ENCODE assay signal across 21 cellular contexts in the genomic region with DNA sequence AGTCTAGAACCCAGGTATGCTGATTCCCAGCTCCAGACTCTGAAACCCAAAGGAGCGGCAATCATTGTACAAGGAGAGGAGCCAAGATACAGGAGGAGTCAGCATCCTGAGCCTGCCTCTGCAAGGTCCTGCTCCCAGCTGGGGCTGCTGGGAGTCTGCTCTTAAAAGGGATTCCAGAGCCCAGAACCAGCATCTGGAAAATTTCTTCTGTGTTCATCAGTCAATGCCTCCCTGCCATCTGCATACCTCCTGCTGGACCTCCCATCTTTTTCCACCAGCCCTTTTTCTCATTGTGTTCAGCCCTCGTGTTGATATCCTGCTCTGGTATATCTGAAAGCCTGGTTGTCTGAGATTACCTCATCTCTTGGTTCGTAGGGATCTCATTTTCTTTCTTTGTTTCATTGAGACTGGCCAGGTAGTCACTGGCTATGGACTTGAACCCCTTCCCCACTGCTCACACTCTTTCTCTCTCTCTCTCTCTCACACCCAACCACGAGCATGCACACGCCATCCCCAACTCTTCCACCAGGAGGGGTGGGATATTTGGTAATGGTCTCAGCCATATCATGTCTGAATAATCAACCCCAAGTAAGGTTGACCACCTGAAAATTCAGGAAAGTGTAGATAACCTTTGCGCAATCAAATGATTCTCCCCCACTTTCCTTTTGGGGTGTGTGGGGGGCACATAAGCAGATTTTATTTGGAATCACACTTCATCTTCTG.
DNase-seq lines count a peak whose midpoint lies in the region; ATAC-seq and TF ChIP-seq lines count a peak whose summit lies in the region.
"Had no signal": no experiment of that assay in that cellular context is flagged by ENCODE, and none has a peak within 500 bp of the region (broad histone marks: within the 10 kb centered on the region; RNA-seq: fewer than 3 reads in every experiment).

No MANE protein-coding gene starts in this region.

- intact Hi-C loops in A673 (cut with micrococcal nuclease; ENCODE audit: unreplicated experiment), result no loop called here

- H2AK5ac ChIP-seq in H9 (ENCODE audit: insufficient read length, low read length), result no peak overlapping the region

- H3K79me2 ChIP-seq in H9 (ENCODE audit: insufficient read depth, low read length), result no peaks in the 10 kb centered on the region

- H3K18ac ChIP-seq in H9 (ENCODE audit: insufficient read length, low read depth, low read length), result no peak overlapping the region

- H3K27me3 ChIP-seq in A673 (replicated peaks; ENCODE audit: insufficient read depth, low read depth, low read length, poor library complexity) (peaks cover 10% of the 10 kb centered on the region), H9 (ENCODE audit: insufficient read depth, low read length) (no peaks in the 10 kb centered on the region)
- H3K27me3 ChIP-seq: ascending aorta, gastroesophageal sphincter, spleen, vagina had no signal

- H3K4me3 ChIP-seq in A673 (ENCODE audit: low read depth, low read length, poor library complexity, severe bottlenecking), result no peak overlapping the region
- H3K4me3 ChIP-seq: ascending aorta, coronary artery, gastroesophageal sphincter, left ventricle myocardium inferior, mucosa of descending colon, spleen, vagina had no signal

- H3K23me2 ChIP-seq in H9 (ENCODE audit: insufficient read length, low read depth, low read length, poor library complexity, severe bottlenecking), result no peaks in the 10 kb centered on the region

- no TSS peak for BruUV-seq in A673 (replicated peaks; lab: Mats Ljungman, UMichigan)

- H3K4me3 Mint-ChIP-seq in H9, result no peak overlapping the region
- no peak overlapping the region for H3K4me3 Mint-ChIP-seq in chondrocyte (ENCODE audit: unreplicated experiment)
- H3K4me3 Mint-ChIP-seq: CD8-positive, alpha-beta T cell had no signal

- peaks cover 3 to 8% of the 10 kb centered on the region in 2 experiments; a peak in 3 of 4 replicates for H3K4me1 Mint-ChIP-seq in H9
- peaks cover 12% of the 10 kb centered on the region for H3K4me1 Mint-ChIP-seq in chondrocyte (ENCODE audit: low read depth)

- no peak overlapping the region for H3T11ph ChIP-seq in H9 (ENCODE audit: low read length)

- peaks cover 15% of the 10 kb centered on the region for H3K27me3 Mint-ChIP-seq in H9 (ENCODE audit: low read depth)
- peaks cover 5% of the 10 kb centered on the region for H3K27me3 Mint-ChIP-seq in chondrocyte (ENCODE audit: low read depth)

- H3K27ac Mint-ChIP-seq in H9 (peak overlapping the region in 1 of 3 experiments; percentile 24; a peak in 1 of 7 replicates), chondrocyte (ENCODE audit: unreplicated experiment) (no peak overlapping the region)
- H3K27ac Mint-ChIP-seq: CD8-positive, alpha-beta T cell had no signal

- H3K36me3 Mint-ChIP-seq in H9 (ENCODE audit: insufficient read depth in 1 of 3, low read depth in 3 of 3) (peaks cover 4 to 12% (median 10%) of the 10 kb centered on the region in 3 experiments; a peak in 5 of 7 replicates), chondrocyte (ENCODE audit: low read depth) (peaks cover 6% of the 10 kb centered on the region)
- H3K36me3 Mint-ChIP-seq: CD8-positive, alpha-beta T cell had no signal

- H4K91ac ChIP-seq in H9 (ENCODE audit: insufficient read length, low read depth, low read length), result no peak overlapping the region

- no CpG with 5 or more reads among the region's 6 CpGs for WGBS in H9 (ENCODE audit: extremely low coverage, insufficient read length, low lambda C conversion rate)

- DNase-seq in A673 (ENCODE audit: low spot score) (no peak), H9 (no peak), chondrocyte (ENCODE audit: low spot score) (no peak), islet precursor cell (peak; percentile 65), H4 (ENCODE audit: low spot score) (no peak), cerebellum (ENCODE audit: low spot score) (no peak), RWPE1 (ENCODE audit: low spot score) (no peak)
- DNase-seq: activated naive CD4-positive, alpha-beta T cell treated with anti-CD3 and anti-CD28 coated beads, Interleukin-2, amount 50 U/mL, for 16 hours; activated T-cell treated with anti-CD3 and anti-CD28 coated beads, Interleukin-2, amount 50 U/mL, for 48 hours; CD8-positive, alpha-beta T cell; left ventricle myocardium inferior; mucosa of descending colon; NCI-H1417 treated with DMSO at 0.1 percent for 48 hours; PC-3; spleen had no signal

- H2BK12ac ChIP-seq in H9 (ENCODE audit: insufficient read length, low read depth, low read length), result no peak overlapping the region

- H3K9me3 Mint-ChIP-seq in H9 (peaks cover 11 to 13% of the 10 kb centered on the region in 2 experiments), chondrocyte (ENCODE audit: low read depth) (peaks cover 7% of the 10 kb centered on the region)

- no peak overlapping the region for H2AFZ ChIP-seq in H9 (ENCODE audit: low read length)

- H3K4me2 ChIP-seq in H9 (ENCODE audit: insufficient read depth, insufficient read length, low read length), result no peak overlapping the region

- no peak for ATAC-seq in HG03196 (IDR thresholded peaks at IDR 0.05; ENCODE audit: unreplicated experiment)
- ATAC-seq: activated CD4-positive, CD25-positive, alpha-beta regulatory T cell treated with anti-CD3 and anti-CD28 coated beads, Interleukin-2, amount 50 U/mL, for 24 hours; CD8-positive, alpha-beta T cell; gastroesophageal sphincter; mucosa of descending colon; PC-3 had no signal

- POLR2A ChIA-PET in A673 (lab: Charles Lee; ENCODE audit: low non-redundant PET), result no interaction called here
- POLR2A ChIA-PET in RWPE1 (lab: Yijun Ruan, JAX; ENCODE audit: low non-redundant PET), result no interaction called here

- no peak overlapping the region for H3K9ac ChIP-seq in H9 (ENCODE audit: extremely low read depth, insufficient read length, low read length)

- no peak overlapping the region for H2BK15ac ChIP-seq in H9 (ENCODE audit: low read depth, low read length)

- no peak overlapping the region for H3K14ac ChIP-seq in H9 (ENCODE audit: insufficient read depth, low read length)

- no peak overlapping the region for H2BK5ac ChIP-seq in H9 (ENCODE audit: insufficient read length, low read length)

- CTCF ChIA-PET in A673 (lab: Charles Lee) (no interaction called here), RWPE1 (lab: Yijun Ruan, JAX) (no interaction called here)

- H3K27ac ChIP-seq in A673 (ENCODE audit: low read depth, low read length, poor library complexity, severe bottlenecking) (no peak overlapping the region), H9 (ENCODE audit: insufficient read length, low read depth, low read length) (no peak overlapping the region), RWPE1 (no peak overlapping the region)
- H3K27ac ChIP-seq: ascending aorta, coronary artery, gastroesophageal sphincter, left ventricle myocardium inferior, spleen, vagina had no signal

- H3K79me1 ChIP-seq in H9 (ENCODE audit: insufficient read depth, low read depth, low read length, poor library complexity, severe bottlenecking), result no peaks in the 10 kb centered on the region

- TF ChIP-seq CTCF in A673 (conservative IDR thresholded peaks at IDR 0.05; ENCODE audit: low read depth, low read length), result 0 out of 2 replicates have a peak, but pooled peaks have one; percentile 19
- TF ChIP-seq CTCF in H9 (conservative IDR thresholded peaks at IDR 0.05), result peak; percentile 60
- TF ChIP-seq CTCF in chondrocyte (IDR thresholded peaks at IDR 0.05), result peak; percentile 47
- TF ChIP-seq CTCF in RWPE1 (conservative IDR thresholded peaks at IDR 0.05; ENCODE audit: low read depth), result no peak

- H4K5ac ChIP-seq in H9 (ENCODE audit: insufficient read length, low read depth, low read length), result no peak overlapping the region

- H3K56ac ChIP-seq in H9 (ENCODE audit: insufficient read length, low read depth, low read length), result no peak overlapping the region

- H2BK20ac ChIP-seq in H9 (ENCODE audit: low read depth, low read length, poor library complexity, severe bottlenecking), result no peak overlapping the region

- H3K9me3 ChIP-seq in A673 (ENCODE audit: low read depth, low read length, poor library complexity, severe bottlenecking) (no peaks in the 10 kb centered on the region), H9 (ENCODE audit: control insufficient read depth, low read depth, low read length) (no peaks in the 10 kb centered on the region)
- H3K9me3 ChIP-seq: vagina had no signal

- no peak overlapping the region for H2BK120ac ChIP-seq in H9 (ENCODE audit: low read depth, low read length, poor library complexity, severe bottlenecking)

- H3K4ac ChIP-seq in H9 (ENCODE audit: low read depth, low read length), result no peak overlapping the region

- H3K4me1 ChIP-seq in A673 (ENCODE audit: insufficient read depth, low read length, poor library complexity, severe bottlenecking) (no peaks in the 10 kb centered on the region), H9 (ENCODE audit: insufficient read depth, low read length) (no peaks in the 10 kb centered on the region)
- H3K4me1 ChIP-seq: vagina had no signal

- no peak overlapping the region for H4K8ac ChIP-seq in H9 (replicated peaks; ENCODE audit: insufficient read length, low read depth, low read length)

- no peaks in the 10 kb centered on the region for H3K36me3 ChIP-seq in A673 (ENCODE audit: insufficient read depth, low read length, poor library complexity, severe bottlenecking)
- H3K36me3 ChIP-seq: gastroesophageal sphincter, vagina had no signal

- no peaks in the 10 kb centered on the region for H4K20me1 ChIP-seq in H9 (ENCODE audit: control insufficient read depth, insufficient read depth, insufficient read length)

- H3K23ac ChIP-seq in H9 (ENCODE audit: insufficient read length, low read depth, low read length), result no peak overlapping the region
